1 cellular context compared by ENCODE assay signal in genomic region chr10:117762819-117763172, GRCh38.
TF ChIP-seq lines count a peak whose summit lies in the region.

No MANE protein-coding gene starts in this region.

TF ChIP-seq in K562, 482 proteins besides CTCF, POLR2A, EP300 and RAD21 (continued from another document and continues in another):
- TF ChIP-seq ZBTB2 (IDR thresholded peaks at IDR 0.05) (no peak), SP2 (IDR thresholded peaks at IDR 0.05; ENCODE audit: extremely low read depth, low read depth, low read length, poor library complexity, severe bottlenecking) (no peak), NUFIP1 (IDR thresholded peaks at IDR 0.05; ENCODE audit: partially characterized antibody) (no peak), HNRNPL (IDR thresholded peaks at IDR 0.05; ENCODE audit: low read depth, low read length) (no peak), POLR2H (tag; IDR thresholded peaks at IDR 0.05; ENCODE audit: low read depth) (peak; percentile 75), TRIM24 (IDR thresholded peaks at IDR 0.05) (peak; percentile 64 to 84; a peak in 2 of 4 replicates), CXXC5 (CRISPR knock-in tag; IDR thresholded peaks at IDR 0.05) (peak; percentile 15), DACH1 (IDR thresholded peaks at IDR 0.05; ENCODE audit: partially characterized antibody) (no peak), AFF1 (IDR thresholded peaks at IDR 0.05; ENCODE audit: low read depth in 1 of 2, partially characterized antibody in 2 of 2) (peak in 1 of 2 experiments; percentile 24), HDGF (IDR thresholded peaks at IDR 0.05) (no peak), GABPA (tag; conservative IDR thresholded peaks at IDR 0.05; ENCODE audit: low read depth) (0 out of 2 replicates have a peak, but pooled peaks have one; percentile 30), GTF2E2 (tag; IDR thresholded peaks at IDR 0.05) (peak; percentile 71; the same call in 1 of the 2 replicates), ZBTB11 (CRISPR knock-in tag; IDR thresholded peaks at IDR 0.05) (peak in 1 of 3 experiments; percentile 60; a peak in 1 of 6 replicates), ZSCAN32 (CRISPR knock-in tag; IDR thresholded peaks at IDR 0.05) (peak; percentile 72), ZNF589 (CRISPR knock-in tag; IDR thresholded peaks at IDR 0.05; ENCODE audit: low read depth) (0 out of 2 replicates have a peak, but pooled peaks have one; percentile 76), ATF7 (IDR thresholded peaks at IDR 0.05) (peak; percentile 92), JUN (IDR thresholded peaks at IDR 0.05; ENCODE audit: borderline replicate concordance, low read depth, low read length) (peak; percentile 82; the same call in 1 of the 2 replicates), JUN (CRISPR knock-in tag; IDR thresholded peaks at IDR 0.05; ENCODE audit: borderline replicate concordance) (0 out of 2 replicates have a peak, but pooled peaks have one; percentile 53), ATF4 (CRISPR knock-in tag; IDR thresholded peaks at IDR 0.05) (peak; percentile 96), MEF2D (tag; conservative IDR thresholded peaks at IDR 0.05; ENCODE audit: low read depth) (peak; percentile 95), SMAD4 (CRISPR knock-in tag; conservative IDR thresholded peaks at IDR 0.05) (peak; percentile 42; the same call in 1 of the 2 replicates), JUND (IDR thresholded peaks at IDR 0.05; ENCODE audit: borderline replicate concordance, low read depth, low read length) (peak; percentile 78), JUND (tag; IDR thresholded peaks at IDR 0.05; ENCODE audit: borderline replicate concordance, low read depth, low read length) (no peak; the same call in 2 of the 3 replicates), FOXA3 (CRISPR knock-in tag; conservative IDR thresholded peaks at IDR 0.05 in 1 of 2, IDR thresholded peaks at IDR 0.05 in 1 of 2) (0 out of 4 replicates have a peak, but pooled peaks of 1 of the 2 experiments have one; percentile 7), ZNF77 (CRISPR knock-in tag; IDR thresholded peaks at IDR 0.05) (no peak), ZNF175 (CRISPR knock-in tag; IDR thresholded peaks at IDR 0.05; ENCODE audit: low read depth) (peak; percentile 48), HMBOX1 (IDR thresholded peaks at IDR 0.05) (peak; percentile 45; the same call in 1 of the 2 replicates), TOE1 (IDR thresholded peaks at IDR 0.05; ENCODE audit: borderline replicate concordance) (peak; percentile 24; the same call in 1 of the 2 replicates), TOE1 (CRISPR knock-in tag; IDR thresholded peaks at IDR 0.05; ENCODE audit: borderline replicate concordance, low read depth) (no peak), RNF2 (IDR thresholded peaks at IDR 0.05) (peak; percentile 49; the same call in 1 of the 2 replicates), CREB5 (CRISPR knock-in tag; IDR thresholded peaks at IDR 0.05) (0 out of 2 replicates have a peak, but pooled peaks have one; percentile 17), ZNF318 (IDR thresholded peaks at IDR 0.05; ENCODE audit: borderline replicate concordance in 1 of 2, low read depth in 1 of 2) (peak in 1 of 2 experiments; percentile 84; a peak in 2 of 4 replicates), ZNF766 (CRISPR knock-in tag; conservative IDR thresholded peaks at IDR 0.05) (peak; percentile 50), USF2 (CRISPR knock-in tag; IDR thresholded peaks at IDR 0.05) (no peak), ZNF253 (CRISPR knock-in tag; conservative IDR thresholded peaks at IDR 0.05) (no peak)
